27 cellular contexts compared by ENCODE assay signal in the genomic region with DNA sequence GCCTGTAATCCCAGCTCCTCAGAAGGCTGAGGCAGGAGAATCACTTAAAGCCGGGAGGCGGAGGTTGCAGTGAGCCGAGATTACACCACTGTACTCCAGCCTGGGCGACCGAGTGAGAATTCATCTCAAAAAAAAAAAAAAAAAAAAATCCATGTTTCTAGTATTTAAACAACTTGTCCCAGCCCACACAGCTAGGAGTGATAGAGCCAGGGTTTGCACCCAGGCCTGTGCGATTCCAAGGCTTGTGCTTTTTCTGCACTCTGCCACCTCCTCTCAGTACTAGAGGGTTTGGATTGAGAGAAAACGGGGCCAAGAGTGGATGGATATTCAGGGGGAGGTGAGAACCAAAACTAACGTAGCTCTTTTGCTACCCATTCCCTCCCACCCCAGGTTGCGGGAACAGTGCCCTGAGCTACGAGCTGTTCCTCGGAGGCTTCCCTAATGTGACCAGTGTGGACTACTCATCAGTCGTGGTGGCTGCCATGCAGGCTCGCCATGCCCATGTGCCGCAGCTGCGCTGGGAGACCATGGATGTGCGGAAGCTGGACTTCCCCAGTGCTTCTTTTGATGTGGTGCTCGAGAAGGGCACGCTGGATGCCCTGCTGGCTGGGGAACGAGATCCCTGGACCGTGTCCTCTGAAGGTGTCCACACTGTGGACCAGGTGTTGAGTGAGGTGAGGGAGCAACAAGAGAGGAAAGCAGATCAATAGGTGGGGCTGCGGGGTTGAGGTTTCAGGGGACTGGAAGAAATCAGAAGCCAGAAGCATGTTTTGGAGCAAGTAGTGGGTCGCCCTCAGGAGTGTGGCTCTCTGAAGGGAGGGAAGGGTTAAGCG. TPM values are rescaled to one million over a fixed set of nuclear protein-coding genes. Genes with fewer than 3 reads are reported as not detected.
"Had no signal": no experiment of that assay in that cellular context is flagged by ENCODE, and none has a peak within 500 bp of the region (broad histone marks: within the 10 kb centered on the region; RNA-seq: fewer than 3 reads in every experiment).

No MANE protein-coding gene starts in this region.

- H3K27me3 ChIP-seq: right lobe of liver had no signal

- H3K36me3 ChIP-seq: breast epithelium, heart right ventricle, neural progenitor cell, right lobe of liver, thoracic aorta had no signal

- H3K9me3 ChIP-seq: breast epithelium, esophagus muscularis mucosa, heart right ventricle, right lobe of liver, thoracic aorta, vagina had no signal

- H3K27ac ChIP-seq: breast epithelium, esophagus muscularis mucosa, foreskin keratinocyte, heart right ventricle, neural progenitor cell, right lobe of liver, thoracic aorta, vagina had no signal

- H3K4me3 ChIP-seq: breast epithelium, esophagus muscularis mucosa, heart right ventricle, neural progenitor cell, right lobe of liver, thoracic aorta, vagina had no signal

- ATAC-seq: foreskin keratinocyte; heart right ventricle; naive thymus-derived CD8-positive, alpha-beta T cell; right lobe of liver; stimulated activated naive CD8-positive, alpha-beta T cell treated with anti-CD3 and anti-CD28 coated beads, Interleukin-15, Interleukin-2, amounts not matched to agents 100 U/mL and 50 U/mL, for 24 hours had no signal

- DNase-seq: activated CD4-positive, alpha-beta T cell treated with anti-CD3 and anti-CD28 coated beads for 4 hours; activated CD4-positive, alpha-beta T cell treated with anti-CD3 and anti-CD28 coated beads, Interleukin-2, amount 50 U/mL, for 4 hours; activated CD4-positive, CD25-positive, alpha-beta regulatory T cell; activated effector memory CD4-positive, alpha-beta T cell treated with Interleukin-2 at 50 U/mL for 16 hours; activated naive CD4-positive, alpha-beta T cell treated with Interleukin-2 at 50 U/mL for 16 hours; activated naive CD8-positive, alpha-beta T cell treated with anti-CD3 and anti-CD28 coated beads, Interleukin-2, amount 10 ng/mL, durations not matched to agents 7 days and 5 days; activated T-cell treated with anti-CD3 and anti-CD28 coated beads for 4 hours; amygdala; central memory CD4-positive, alpha-beta T cell; foreskin keratinocyte; heart right ventricle; midbrain; naive thymus-derived CD8-positive, alpha-beta T cell; right lobe of liver; stimulated activated CD4-positive, alpha-beta T cell treated with anti-CD3 and anti-CD28 coated beads, Interleukin-2, amount 100 ng/mL, for 48 hours; stimulated activated naive CD8-positive, alpha-beta T cell treated with anti-CD3 and anti-CD28 coated beads, Interleukin-15, Interleukin-2, amounts not matched to agents 100 U/mL and 50 U/mL, for 24 hours; trophoblast cell had no signal

RNA-seq across cellular contexts. Expression of a gene that starts 4.1 kb away (rescaled TPM):
- total RNA-seq: activated naive CD8-positive, alpha-beta T cell treated with anti-CD3 and anti-CD28 coated beads, Interleukin-2, amount 10 ng/mL, durations not matched to agents 7 days and 5 days; breast epithelium; esophagus muscularis mucosa; lower leg skin; naive thymus-derived CD8-positive, alpha-beta T cell; skeletal muscle tissue; thoracic aorta; vagina had no signal

RNA-seq across cellular contexts. Expression of a gene that starts 18.5 kb away (rescaled TPM):
- total RNA-seq: activated naive CD8-positive, alpha-beta T cell treated with anti-CD3 and anti-CD28 coated beads, Interleukin-2, amount 10 ng/mL, durations not matched to agents 7 days and 5 days; breast epithelium; foreskin keratinocyte; kidney epithelial cell; lower leg skin; naive thymus-derived CD8-positive, alpha-beta T cell; omental fat pad; renal cortical epithelial cell; right lobe of liver; skeletal muscle tissue; thoracic aorta had no signal

RNA-seq across cellular contexts. Expression of a gene that starts 27.9 kb away (rescaled TPM):
- total RNA-seq: foreskin keratinocyte, kidney epithelial cell, lower leg skin, skeletal muscle tissue, thoracic aorta had no signal
